In genomic region chr12:19439059-19440018, GRCh38 we compare ENCODE assay signal across 8 cellular contexts. TPM values are rescaled to one million over a fixed set of nuclear protein-coding genes. Genes with fewer than 3 reads are reported as not detected.
DNase-seq lines count a peak whose midpoint lies in the region; ATAC-seq and TF ChIP-seq lines count a peak whose summit lies in the region.

A gene with protein sequence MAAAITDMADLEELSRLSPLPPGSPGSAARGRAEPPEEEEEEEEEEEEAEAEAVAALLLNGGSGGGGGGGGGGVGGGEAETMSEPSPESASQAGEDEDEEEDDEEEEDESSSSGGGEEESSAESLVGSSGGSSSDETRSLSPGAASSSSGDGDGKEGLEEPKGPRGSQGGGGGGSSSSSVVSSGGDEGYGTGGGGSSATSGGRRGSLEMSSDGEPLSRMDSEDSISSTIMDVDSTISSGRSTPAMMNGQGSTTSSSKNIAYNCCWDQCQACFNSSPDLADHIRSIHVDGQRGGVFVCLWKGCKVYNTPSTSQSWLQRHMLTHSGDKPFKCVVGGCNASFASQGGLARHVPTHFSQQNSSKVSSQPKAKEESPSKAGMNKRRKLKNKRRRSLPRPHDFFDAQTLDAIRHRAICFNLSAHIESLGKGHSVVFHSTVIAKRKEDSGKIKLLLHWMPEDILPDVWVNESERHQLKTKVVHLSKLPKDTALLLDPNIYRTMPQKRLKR (plus strand): TSS chr12:19439492. CDS start chr12:19439700, 208 bp downstream.

- TF ChIP-seq CTCF in liver (IDR thresholded peaks at IDR 0.05; ENCODE audit: low read depth, low read length, missing input control): no peak

- ATAC-seq in HG03457 (IDR thresholded peaks at IDR 0.05; ENCODE audit: unreplicated experiment): peak; percentile 83

- peaks cover 43% of the 10 kb centered on the region for H4K20me1 ChIP-seq in BLaER1

- peak; percentile 73 for DNase-seq in GM19240 (ENCODE audit: insufficient read length, low spot score)
- DNase-seq in NCI-H748 treated with DMSO at 0.1 percent for 48 hours (lab: John Stamatoyannopoulos, UW): peak; percentile 48
- peak; percentile 93 to 94 for DNase-seq in activated CD4-positive, alpha-beta T cell treated with anti-CD3 and anti-CD28 coated beads, Interleukin-2, amount 50 U/mL, for 4 hours
- DNase-seq in dermis blood vessel endothelial cell: peak; percentile 97
- peak; percentile 84 for DNase-seq in stimulated activated CD4-positive, alpha-beta T cell treated with anti-CD3 and anti-CD28 coated beads, Interleukin-4, amount 100 ng/mL, for 1 hour

- H3K4me1 ChIP-seq in BLaER1: peaks cover 24% of the 10 kb centered on the region
- H3K4me1 ChIP-seq in liver (ENCODE audit: control insufficient read depth in 4 of 4, insufficient read depth in 4 of 4, low read length in 3 of 4): peaks cover 0 to 6% (median 3%) of the 10 kb centered on the region in 4 donors

- 5% methylated on average over 102 of the region's 102 CpGs for WGBS in liver

- TF ChIP-seq RAD21 in liver (IDR thresholded peaks at IDR 0.05): peak in 1 of 2 donors; percentile 21

- H3K9me3 ChIP-seq in BLaER1 (no peaks in the 10 kb centered on the region), liver (ENCODE audit: control insufficient read depth in 4 of 4, low read length in 3 of 4) (no peaks in the 10 kb centered on the region)

- H3K4me3 ChIP-seq in BLaER1 (peak within 1 kb of the TSS; percentile 83), liver (ENCODE audit: low read depth in 1 of 3, low read length in 3 of 3) (peak within 1 kb of the TSS; percentile 79 to 100 (median 97))

- H3K27ac ChIP-seq in BLaER1 (peak within 1 kb of the TSS; percentile 90), liver (ENCODE audit: low read depth in 1 of 2, low read length in 2 of 2) (peak within 1 kb of the TSS; percentile 90 to 93)

- H3K36me3 ChIP-seq in BLaER1: peaks cover 10% of the 10 kb centered on the region
- H3K36me3 ChIP-seq in liver (ENCODE audit: control insufficient read depth in 4 of 4, insufficient read depth in 3 of 4, low read depth in 1 of 4, low read length in 3 of 4): peaks cover 0 to 4% (median 0%) of the 10 kb centered on the region in 4 donors

- H3K9ac ChIP-seq in BLaER1: peak within 1 kb of the TSS; percentile 87
- peak within 1 kb of the TSS; percentile 43 to 56 for H3K9ac ChIP-seq in liver (ENCODE audit: low read depth in 1 of 2, low read length in 2 of 2)

- H3K4me2 ChIP-seq in BLaER1: peak within 1 kb of the TSS; percentile 79

- no peaks in the 10 kb centered on the region for H3K27me3 ChIP-seq in BLaER1
- no peaks in the 10 kb centered on the region for H3K27me3 ChIP-seq in liver (ENCODE audit: control insufficient read depth in 4 of 4, insufficient read depth in 4 of 4, low read length in 3 of 4)

TF ChIP-seq in liver, 16 proteins besides CTCF, POLR2A, EP300 and RAD21:
- TF ChIP-seq YY1 (IDR thresholded peaks at IDR 0.05) (peak; percentile 91), MAX (IDR thresholded peaks at IDR 0.05) (peak; percentile 96), JUND (IDR thresholded peaks at IDR 0.05) (no peak), NR2F2 (IDR thresholded peaks at IDR 0.05) (no peak), SP1 (IDR thresholded peaks at IDR 0.05) (peak; percentile 37)

RNA-seq across cellular contexts. Expression of the gene that starts here (rescaled TPM):
- 38.5 and 51.2 TPM in 2 replicates for total RNA-seq in dermis blood vessel endothelial cell
- 10 to 100 TPM; 12.3 to 18.8 TPM for total RNA-seq in liver
- polyA plus RNA-seq in liver: 1 to 10 TPM; 4.6 to 5.5 TPM

Comparison
In these comparisons a context has a peak if more than half of its experiments do, and no peak if none do; other contexts are left out.
1. Peak in every context shown above with its lines: DNase-seq, ATAC-seq, H3K4me3 ChIP-seq and H3K27ac ChIP-seq.